1 cellular context compared by ENCODE assay signal in the genomic region with DNA sequence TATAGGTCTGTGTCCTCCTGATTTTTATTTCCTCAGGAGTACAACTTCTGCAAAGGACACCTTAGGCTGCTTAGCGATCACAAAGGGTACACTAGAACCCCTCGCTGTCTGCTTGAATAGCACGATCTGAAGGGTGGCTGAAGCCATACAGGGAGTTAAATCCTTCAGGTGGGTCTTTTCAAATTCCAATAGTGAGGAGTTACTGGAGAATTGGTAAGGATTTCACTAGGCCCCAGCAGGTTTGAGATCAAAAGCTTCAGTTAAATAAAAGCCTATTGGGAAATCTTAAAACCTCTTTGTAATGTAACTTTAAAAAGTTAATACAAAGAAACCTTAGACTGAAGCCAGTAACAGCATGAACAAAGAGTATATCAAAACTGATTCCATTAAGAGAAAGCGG.
TF ChIP-seq lines count a peak whose summit lies in the region.

No MANE protein-coding gene starts in this region.

TF ChIP-seq in H1, 55 proteins besides CTCF, POLR2A, EP300 and RAD21 (continued from another document):
- TF ChIP-seq, protein P1, sequence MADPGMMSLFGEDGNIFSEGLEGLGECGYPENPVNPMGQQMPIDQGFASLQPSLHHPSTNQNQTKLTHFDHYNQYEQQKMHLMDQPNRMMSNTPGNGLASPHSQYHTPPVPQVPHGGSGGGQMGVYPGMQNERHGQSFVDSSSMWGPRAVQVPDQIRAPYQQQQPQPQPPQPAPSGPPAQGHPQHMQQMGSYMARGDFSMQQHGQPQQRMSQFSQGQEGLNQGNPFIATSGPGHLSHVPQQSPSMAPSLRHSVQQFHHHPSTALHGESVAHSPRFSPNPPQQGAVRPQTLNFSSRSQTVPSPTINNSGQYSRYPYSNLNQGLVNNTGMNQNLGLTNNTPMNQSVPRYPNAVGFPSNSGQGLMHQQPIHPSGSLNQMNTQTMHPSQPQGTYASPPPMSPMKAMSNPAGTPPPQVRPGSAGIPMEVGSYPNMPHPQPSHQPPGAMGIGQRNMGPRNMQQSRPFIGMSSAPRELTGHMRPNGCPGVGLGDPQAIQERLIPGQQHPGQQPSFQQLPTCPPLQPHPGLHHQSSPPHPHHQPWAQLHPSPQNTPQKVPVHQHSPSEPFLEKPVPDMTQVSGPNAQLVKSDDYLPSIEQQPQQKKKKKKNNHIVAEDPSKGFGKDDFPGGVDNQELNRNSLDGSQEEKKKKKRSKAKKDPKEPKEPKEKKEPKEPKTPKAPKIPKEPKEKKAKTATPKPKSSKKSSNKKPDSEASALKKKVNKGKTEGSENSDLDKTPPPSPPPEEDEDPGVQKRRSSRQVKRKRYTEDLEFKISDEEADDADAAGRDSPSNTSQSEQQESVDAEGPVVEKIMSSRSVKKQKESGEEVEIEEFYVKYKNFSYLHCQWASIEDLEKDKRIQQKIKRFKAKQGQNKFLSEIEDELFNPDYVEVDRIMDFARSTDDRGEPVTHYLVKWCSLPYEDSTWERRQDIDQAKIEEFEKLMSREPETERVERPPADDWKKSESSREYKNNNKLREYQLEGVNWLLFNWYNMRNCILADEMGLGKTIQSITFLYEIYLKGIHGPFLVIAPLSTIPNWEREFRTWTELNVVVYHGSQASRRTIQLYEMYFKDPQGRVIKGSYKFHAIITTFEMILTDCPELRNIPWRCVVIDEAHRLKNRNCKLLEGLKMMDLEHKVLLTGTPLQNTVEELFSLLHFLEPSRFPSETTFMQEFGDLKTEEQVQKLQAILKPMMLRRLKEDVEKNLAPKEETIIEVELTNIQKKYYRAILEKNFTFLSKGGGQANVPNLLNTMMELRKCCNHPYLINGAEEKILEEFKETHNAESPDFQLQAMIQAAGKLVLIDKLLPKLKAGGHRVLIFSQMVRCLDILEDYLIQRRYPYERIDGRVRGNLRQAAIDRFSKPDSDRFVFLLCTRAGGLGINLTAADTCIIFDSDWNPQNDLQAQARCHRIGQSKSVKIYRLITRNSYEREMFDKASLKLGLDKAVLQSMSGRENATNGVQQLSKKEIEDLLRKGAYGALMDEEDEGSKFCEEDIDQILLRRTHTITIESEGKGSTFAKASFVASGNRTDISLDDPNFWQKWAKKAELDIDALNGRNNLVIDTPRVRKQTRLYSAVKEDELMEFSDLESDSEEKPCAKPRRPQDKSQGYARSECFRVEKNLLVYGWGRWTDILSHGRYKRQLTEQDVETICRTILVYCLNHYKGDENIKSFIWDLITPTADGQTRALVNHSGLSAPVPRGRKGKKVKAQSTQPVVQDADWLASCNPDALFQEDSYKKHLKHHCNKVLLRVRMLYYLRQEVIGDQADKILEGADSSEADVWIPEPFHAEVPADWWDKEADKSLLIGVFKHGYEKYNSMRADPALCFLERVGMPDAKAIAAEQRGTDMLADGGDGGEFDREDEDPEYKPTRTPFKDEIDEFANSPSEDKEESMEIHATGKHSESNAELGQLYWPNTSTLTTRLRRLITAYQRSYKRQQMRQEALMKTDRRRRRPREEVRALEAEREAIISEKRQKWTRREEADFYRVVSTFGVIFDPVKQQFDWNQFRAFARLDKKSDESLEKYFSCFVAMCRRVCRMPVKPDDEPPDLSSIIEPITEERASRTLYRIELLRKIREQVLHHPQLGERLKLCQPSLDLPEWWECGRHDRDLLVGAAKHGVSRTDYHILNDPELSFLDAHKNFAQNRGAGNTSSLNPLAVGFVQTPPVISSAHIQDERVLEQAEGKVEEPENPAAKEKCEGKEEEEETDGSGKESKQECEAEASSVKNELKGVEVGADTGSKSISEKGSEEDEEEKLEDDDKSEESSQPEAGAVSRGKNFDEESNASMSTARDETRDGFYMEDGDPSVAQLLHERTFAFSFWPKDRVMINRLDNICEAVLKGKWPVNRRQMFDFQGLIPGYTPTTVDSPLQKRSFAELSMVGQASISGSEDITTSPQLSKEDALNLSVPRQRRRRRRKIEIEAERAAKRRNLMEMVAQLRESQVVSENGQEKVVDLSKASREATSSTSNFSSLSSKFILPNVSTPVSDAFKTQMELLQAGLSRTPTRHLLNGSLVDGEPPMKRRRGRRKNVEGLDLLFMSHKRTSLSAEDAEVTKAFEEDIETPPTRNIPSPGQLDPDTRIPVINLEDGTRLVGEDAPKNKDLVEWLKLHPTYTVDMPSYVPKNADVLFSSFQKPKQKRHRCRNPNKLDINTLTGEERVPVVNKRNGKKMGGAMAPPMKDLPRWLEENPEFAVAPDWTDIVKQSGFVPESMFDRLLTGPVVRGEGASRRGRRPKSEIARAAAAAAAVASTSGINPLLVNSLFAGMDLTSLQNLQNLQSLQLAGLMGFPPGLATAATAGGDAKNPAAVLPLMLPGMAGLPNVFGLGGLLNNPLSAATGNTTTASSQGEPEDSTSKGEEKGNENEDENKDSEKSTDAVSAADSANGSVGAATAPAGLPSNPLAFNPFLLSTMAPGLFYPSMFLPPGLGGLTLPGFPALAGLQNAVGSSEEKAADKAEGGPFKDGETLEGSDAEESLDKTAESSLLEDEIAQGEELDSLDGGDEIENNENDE (IDR thresholded peaks at IDR 0.05; ENCODE audit: insufficient replicate concordance, low read length) = peak; percentile 91
- TF ChIP-seq RNF2 (IDR thresholded peaks at IDR 0.05; ENCODE audit: borderline replicate concordance, low read depth, low read length, missing control alignments, poor library complexity, severe bottlenecking) = no peak
- TF ChIP-seq CBX8 (IDR thresholded peaks at IDR 0.05; ENCODE audit: borderline replicate concordance, low read depth, low read length) = no peak
- TF ChIP-seq CEBPB (IDR thresholded peaks at IDR 0.05; ENCODE audit: low read depth, low read length) = peak; percentile 52; the same call in 1 of the 2 replicates
- TF ChIP-seq YY1 (IDR thresholded peaks at IDR 0.05; ENCODE audit: low read depth, low read length) = no peak
- no peak for TF ChIP-seq TAF1 (IDR thresholded peaks at IDR 0.05; ENCODE audit: low read depth, low read length)
- no peak for TF ChIP-seq ATF2 (IDR thresholded peaks at IDR 0.05; ENCODE audit: low read length)
- peak; percentile 38 to 72; a peak in 2 of 4 replicates for TF ChIP-seq HDAC2 (IDR thresholded peaks at IDR 0.05; ENCODE audit: borderline replicate concordance in 1 of 2, low read depth in 2 of 2, low read length in 2 of 2)
- peak in 1 of 2 experiments; percentile 7 for TF ChIP-seq BCL11A (IDR thresholded peaks at IDR 0.05; ENCODE audit: low read depth in 2 of 2, low read length in 2 of 2)
- peak; percentile 87 for TF ChIP-seq NANOG (IDR thresholded peaks at IDR 0.05; ENCODE audit: insufficient read depth, low read depth, low read length, poor library complexity, severe bottlenecking)
